ENCODE assay signal across 8 cellular contexts in the genomic region with DNA sequence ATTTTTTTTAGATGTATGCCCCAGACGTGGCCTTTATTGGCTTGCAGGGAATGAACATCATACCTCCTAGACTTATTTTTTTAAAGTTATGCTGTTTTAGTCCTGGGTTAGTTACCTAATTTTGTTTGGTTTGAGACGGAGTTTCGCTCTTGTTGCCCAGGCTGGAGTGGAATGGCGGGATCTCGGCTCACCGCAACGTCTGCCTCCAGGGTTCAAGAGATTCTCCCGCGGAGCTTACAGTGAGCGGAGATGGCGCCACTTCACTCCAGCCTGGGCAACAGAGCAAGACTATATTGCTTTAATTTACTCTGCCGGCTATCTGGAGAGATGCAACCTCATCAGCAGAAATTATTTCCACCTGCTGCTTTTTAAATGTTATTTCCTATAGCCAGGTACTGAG.
DNase-seq lines count a peak whose midpoint lies in the region; ATAC-seq, FAIRE-seq and TF ChIP-seq lines count a peak whose summit lies in the region.
"Not testable (repeated sequence)": the region's sequence is repeated elsewhere in the genome, so short reads cannot be mapped to it uniquely, and the experiment has no call there.

No MANE protein-coding gene starts in this region.

- not testable (repeated sequence) for TF ChIP-seq POLR2A in HepG2 (IDR thresholded peaks at IDR 0.05; ENCODE audit: insufficient read depth in 1 of 2, low read depth in 2 of 2, low read length in 2 of 2)

- H3K36me3 Mint-ChIP-seq in CD8-positive, alpha-beta memory T cell; activated CD4-positive, alpha-beta T cell treated with anti-CD3 and anti-CD28 coated beads, Interleukin-2, amount 10 ng/mL, durations not matched to agents 24 days and 14 days (ENCODE audit: low read depth); activated T-helper 1 cell treated with anti-CD3 and anti-CD28 coated beads, Interleukin-12 subunit alpha, Interleukin-12 subunit beta, Interleukin-2, Interleukin-4 antibody, amounts not matched to agents 30 ng/mL and 10 ng/mL and 1 ng/mL, durations not matched to agents 14 hours and 24 hours and 36 hours (ENCODE audit: low read depth); brain; neural crest cell (ENCODE audit: low read depth); type B pancreatic cell: not testable (repeated sequence)

- H3K4me2 ChIP-seq in MM.1S (ENCODE audit: low read depth, low read length) (peak overlapping the region; percentile 46; the same call in 1 of the 2 replicates), HepG2 (ENCODE audit: low read depth, low read length) (0 out of 2 replicates have a peak overlapping the region, but pooled peaks have one; percentile 67)

- H3K27ac Mint-ChIP-seq in CD8-positive, alpha-beta memory T cell = peak overlapping the region in 6 of 8 donors; percentile 25 to 91 (median 84)
- H3K27ac Mint-ChIP-seq in activated CD4-positive, alpha-beta T cell treated with anti-CD3 and anti-CD28 coated beads, Interleukin-2, amount 10 ng/mL, durations not matched to agents 24 days and 14 days = peak overlapping the region; percentile 79
- H3K27ac Mint-ChIP-seq in activated T-helper 1 cell treated with anti-CD3 and anti-CD28 coated beads, Interleukin-12 subunit alpha, Interleukin-12 subunit beta, Interleukin-2, Interleukin-4 antibody, amounts not matched to agents 30 ng/mL and 10 ng/mL and 1 ng/mL, durations not matched to agents 14 hours and 24 hours and 36 hours = peak overlapping the region; percentile 77
- H3K27ac Mint-ChIP-seq in brain (peak overlapping the region; percentile 71 to 85 (median 75)), type B pancreatic cell (peak overlapping the region; percentile 52)
- H3K27ac Mint-ChIP-seq in neural crest cell (ENCODE audit: unreplicated experiment) = not testable (repeated sequence)

- not testable (repeated sequence) for H3K9me3 ChIP-seq in CD8-positive, alpha-beta memory T cell (ENCODE audit: low read length); MM.1S (replicated peaks; ENCODE audit: insufficient read depth, low read length); HepG2 (ENCODE audit: low read length)

- peaks cover 12 to 14% (median 13%) of the 10 kb centered on the region in 3 donors for H3K4me1 Mint-ChIP-seq in CD8-positive, alpha-beta memory T cell
- not testable (repeated sequence) for H3K4me1 Mint-ChIP-seq in activated CD4-positive, alpha-beta T cell treated with anti-CD3 and anti-CD28 coated beads, Interleukin-2, amount 10 ng/mL, durations not matched to agents 24 days and 14 days; activated T-helper 1 cell treated with anti-CD3 and anti-CD28 coated beads, Interleukin-12 subunit alpha, Interleukin-12 subunit beta, Interleukin-2, Interleukin-4 antibody, amounts not matched to agents 30 ng/mL and 10 ng/mL and 1 ng/mL, durations not matched to agents 14 hours and 24 hours and 36 hours (ENCODE audit: low read depth); neural crest cell; type B pancreatic cell (ENCODE audit: unreplicated experiment)
- H3K4me1 Mint-ChIP-seq in brain = peaks cover 11% of the 10 kb centered on the region

- in situ Hi-C loops in HepG2 (cut with HindIII; ENCODE audit: extremely low pct_ligation_motif_present, low pct_unique_long_range_greater_than_20kb) = not testable (repeated sequence)

- H3K36me3 ChIP-seq in CD8-positive, alpha-beta memory T cell (ENCODE audit: insufficient read depth, low read length); MM.1S (replicated peaks; ENCODE audit: insufficient read depth, low read length); HepG2 (replicated peaks in 1 of 2; ENCODE audit: control insufficient read depth in 1 of 2, insufficient read depth in 2 of 2, low read length in 2 of 2): not testable (repeated sequence)

- H3F3A ChIP-seq in MM.1S (ENCODE audit: insufficient read depth, low read length) = not testable (repeated sequence)

- intact Hi-C loops in activated CD4-positive, alpha-beta T cell treated with anti-CD3 and anti-CD28 coated beads, Interleukin-2, amount 10 ng/mL, durations not matched to agents 24 days and 14 days (cut with micrococcal nuclease) = loop anchor here (5.0 kb wide), 1 partner anchor 139 kb away; no protein-coding TSS in a partner anchor
- intact Hi-C loops in activated T-helper 1 cell treated with anti-CD3 and anti-CD28 coated beads, Interleukin-12 subunit alpha, Interleukin-12 subunit beta, Interleukin-2, Interleukin-4 antibody, amounts not matched to agents 30 ng/mL and 10 ng/mL and 1 ng/mL, durations not matched to agents 14 hours and 24 hours and 36 hours (cut with micrococcal nuclease) = loop anchor here (5.0 kb wide), 2 partner anchors 84 to 244 kb away; a partner anchor contains a TSS
- intact Hi-C loops in HepG2 (cut with micrococcal nuclease; ENCODE audit: unreplicated experiment) = not testable (repeated sequence)

- not testable (repeated sequence) for ATAC-seq in HepG2

- not testable (repeated sequence) for H3K79me2 ChIP-seq in MM.1S (ENCODE audit: low read length); HepG2 (ENCODE audit: insufficient read depth, low read length)

- CTCF ChIA-PET in CD8-positive, alpha-beta memory T cell (lab: Charles Lee); HepG2 (lab: Yijun Ruan, JAX; ENCODE audit: low intra/inter-chr PET ratio, low total read pairs): not testable (repeated sequence)

- not testable (repeated sequence) for H2AFZ ChIP-seq in MM.1S (ENCODE audit: low read length); HepG2 (ENCODE audit: low read length)

- not testable (repeated sequence) for BruUV-seq in HepG2 (replicated peaks; lab: Mats Ljungman, UMichigan)

- not testable (repeated sequence) for H3K9me2 ChIP-seq in MM.1S (replicated peaks; ENCODE audit: insufficient read depth, low read length)

- not testable (repeated sequence) for H3K4me1 ChIP-seq in CD8-positive, alpha-beta memory T cell (ENCODE audit: insufficient read depth, low read length); MM.1S (ENCODE audit: low read length); HepG2 (ENCODE audit: insufficient read depth, low read length)

- H3K4me3 ChIP-seq in CD8-positive, alpha-beta memory T cell (ENCODE audit: low read length); MM.1S (ENCODE audit: low read length); HepG2 (replicated peaks in 1 of 3; ENCODE audit: insufficient read depth in 1 of 3, low read depth in 2 of 3, low read length in 3 of 3): not testable (repeated sequence)

- H3K9me3 Mint-ChIP-seq in CD8-positive, alpha-beta memory T cell; activated CD4-positive, alpha-beta T cell treated with anti-CD3 and anti-CD28 coated beads, Interleukin-2, amount 10 ng/mL, durations not matched to agents 24 days and 14 days; activated T-helper 1 cell treated with anti-CD3 and anti-CD28 coated beads, Interleukin-12 subunit alpha, Interleukin-12 subunit beta, Interleukin-2, Interleukin-4 antibody, amounts not matched to agents 30 ng/mL and 10 ng/mL and 1 ng/mL, durations not matched to agents 14 hours and 24 hours and 36 hours; brain; neural crest cell; type B pancreatic cell: not testable (repeated sequence)

- H3K27me3 Mint-ChIP-seq in CD8-positive, alpha-beta memory T cell; activated CD4-positive, alpha-beta T cell treated with anti-CD3 and anti-CD28 coated beads, Interleukin-2, amount 10 ng/mL, durations not matched to agents 24 days and 14 days; activated T-helper 1 cell treated with anti-CD3 and anti-CD28 coated beads, Interleukin-12 subunit alpha, Interleukin-12 subunit beta, Interleukin-2, Interleukin-4 antibody, amounts not matched to agents 30 ng/mL and 10 ng/mL and 1 ng/mL, durations not matched to agents 14 hours and 24 hours and 36 hours (ENCODE audit: insufficient read depth); brain; neural crest cell (ENCODE audit: low read depth); type B pancreatic cell: not testable (repeated sequence)

- not testable (repeated sequence) for TF ChIP-seq RAD21 in HepG2 (CRISPR knock-in tag; IDR thresholded peaks at IDR 0.05)

- H3K27me3 ChIP-seq in CD8-positive, alpha-beta memory T cell (ENCODE audit: insufficient read depth, low read length, poor library complexity, severe bottlenecking); MM.1S (replicated peaks; ENCODE audit: insufficient read depth, low read length); HepG2 (ENCODE audit: control insufficient read depth in 1 of 2, insufficient read depth in 2 of 2, low read length in 2 of 2): not testable (repeated sequence)

- not testable (repeated sequence) for H3K27ac ChIP-seq in CD8-positive, alpha-beta memory T cell (ENCODE audit: low read depth, low read length); MM.1S (ENCODE audit: low read length); HepG2 (ENCODE audit: extremely low read length, insufficient read depth, low read length)

- POLR2A ChIA-PET in CD8-positive, alpha-beta memory T cell (lab: Charles Lee); HepG2 (lab: Yijun Ruan, JAX): not testable (repeated sequence)

- not testable (repeated sequence) for DNase-seq in CD8-positive, alpha-beta memory T cell; MM.1S; activated T-helper 1 cell treated with anti-CD3 and anti-CD28 coated beads, Interleukin-12 subunit alpha, Interleukin-12 subunit beta, Interleukin-2, Interleukin-4 antibody, amounts not matched to agents 30 ng/mL and 10 ng/mL and 1 ng/mL, durations not matched to agents 14 hours and 24 hours and 36 hours (ENCODE audit: low spot score); HepG2 (ENCODE audit: low spot score); neural crest cell (ENCODE audit: low read depth, low spot score); type B pancreatic cell (ENCODE audit: extremely low spot score, unreplicated experiment)
- DNase-seq in activated CD4-positive, alpha-beta T cell treated with anti-CD3 and anti-CD28 coated beads, Interleukin-2, amount 10 ng/mL, durations not matched to agents 24 days and 14 days = peak; percentile 57

- not testable (repeated sequence) for FAIRE-seq in HepG2 (lab: Jason Lieb, UNC)

- H4K20me1 ChIP-seq in MM.1S (ENCODE audit: insufficient read depth, low read length); HepG2 (ENCODE audit: insufficient read depth, low read length): not testable (repeated sequence)

- not testable (repeated sequence) for H3K9ac ChIP-seq in MM.1S (ENCODE audit: low read length); HepG2 (ENCODE audit: insufficient read depth, low read depth, low read length)

- not testable (repeated sequence) for TF ChIP-seq CTCF in MM.1S (IDR thresholded peaks at IDR 0.05; ENCODE audit: low read length); brain (conservative IDR thresholded peaks at IDR 0.05); HepG2 (CRISPR knock-in tag; IDR thresholded peaks at IDR 0.05); neural crest cell (conservative IDR thresholded peaks at IDR 0.05); type B pancreatic cell (conservative IDR thresholded peaks at IDR 0.05)

- 64% methylated on average over 11 of the region's 12 CpGs for WGBS in HepG2 (ENCODE audit: low lambda C conversion rate)

- peak overlapping the region in 6 of 7 donors; percentile 80 to 88 (median 86) for H3K4me3 Mint-ChIP-seq in CD8-positive, alpha-beta memory T cell
- peak overlapping the region; percentile 78 for H3K4me3 Mint-ChIP-seq in activated CD4-positive, alpha-beta T cell treated with anti-CD3 and anti-CD28 coated beads, Interleukin-2, amount 10 ng/mL, durations not matched to agents 24 days and 14 days
- peak overlapping the region; percentile 84 for H3K4me3 Mint-ChIP-seq in activated T-helper 1 cell treated with anti-CD3 and anti-CD28 coated beads, Interleukin-12 subunit alpha, Interleukin-12 subunit beta, Interleukin-2, Interleukin-4 antibody, amounts not matched to agents 30 ng/mL and 10 ng/mL and 1 ng/mL, durations not matched to agents 14 hours and 24 hours and 36 hours
- H3K4me3 Mint-ChIP-seq in brain (peak overlapping the region; percentile 80 to 94 (median 84)), neural crest cell (peak overlapping the region; percentile 78), type B pancreatic cell (peak overlapping the region; percentile 85)

- TF ChIP-seq EP300 in HepG2 (IDR thresholded peaks at IDR 0.05; ENCODE audit: low read depth in 2 of 2, low read length in 2 of 2); HepG2 (CRISPR knock-in tag; IDR thresholded peaks at IDR 0.05; ENCODE audit: borderline replicate concordance): not testable (repeated sequence)
